ENCODE assay signal across 1 cellular context in the genomic region with DNA sequence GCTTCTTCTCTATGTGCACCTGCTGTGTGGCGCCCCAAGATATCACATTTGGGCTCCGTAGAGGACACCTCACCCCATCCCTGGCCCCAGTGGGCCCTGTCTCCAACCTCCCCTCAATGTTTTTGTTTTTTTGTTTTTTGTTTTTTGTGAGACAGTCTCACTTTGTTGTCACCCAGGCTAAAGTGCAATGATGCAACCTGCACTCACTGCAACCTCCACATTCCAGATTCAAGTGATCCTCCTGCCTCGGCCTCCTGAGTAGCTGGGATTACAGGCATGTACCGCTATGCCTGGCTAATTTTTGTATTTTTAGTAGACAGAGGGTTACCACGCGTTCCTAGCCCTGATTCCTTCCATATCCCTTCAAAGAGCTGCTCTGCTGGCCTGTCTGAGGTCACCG.
TF ChIP-seq lines count a peak whose summit lies in the region.

No MANE protein-coding gene starts in this region.

TF ChIP-seq in GM23338, 12 proteins besides CTCF, POLR2A, EP300 and RAD21:
- TF ChIP-seq ZNF331 (CRISPR knock-in tag; IDR thresholded peaks at IDR 0.05; ENCODE audit: low read depth), result no peak
- TF ChIP-seq, protein P1, sequence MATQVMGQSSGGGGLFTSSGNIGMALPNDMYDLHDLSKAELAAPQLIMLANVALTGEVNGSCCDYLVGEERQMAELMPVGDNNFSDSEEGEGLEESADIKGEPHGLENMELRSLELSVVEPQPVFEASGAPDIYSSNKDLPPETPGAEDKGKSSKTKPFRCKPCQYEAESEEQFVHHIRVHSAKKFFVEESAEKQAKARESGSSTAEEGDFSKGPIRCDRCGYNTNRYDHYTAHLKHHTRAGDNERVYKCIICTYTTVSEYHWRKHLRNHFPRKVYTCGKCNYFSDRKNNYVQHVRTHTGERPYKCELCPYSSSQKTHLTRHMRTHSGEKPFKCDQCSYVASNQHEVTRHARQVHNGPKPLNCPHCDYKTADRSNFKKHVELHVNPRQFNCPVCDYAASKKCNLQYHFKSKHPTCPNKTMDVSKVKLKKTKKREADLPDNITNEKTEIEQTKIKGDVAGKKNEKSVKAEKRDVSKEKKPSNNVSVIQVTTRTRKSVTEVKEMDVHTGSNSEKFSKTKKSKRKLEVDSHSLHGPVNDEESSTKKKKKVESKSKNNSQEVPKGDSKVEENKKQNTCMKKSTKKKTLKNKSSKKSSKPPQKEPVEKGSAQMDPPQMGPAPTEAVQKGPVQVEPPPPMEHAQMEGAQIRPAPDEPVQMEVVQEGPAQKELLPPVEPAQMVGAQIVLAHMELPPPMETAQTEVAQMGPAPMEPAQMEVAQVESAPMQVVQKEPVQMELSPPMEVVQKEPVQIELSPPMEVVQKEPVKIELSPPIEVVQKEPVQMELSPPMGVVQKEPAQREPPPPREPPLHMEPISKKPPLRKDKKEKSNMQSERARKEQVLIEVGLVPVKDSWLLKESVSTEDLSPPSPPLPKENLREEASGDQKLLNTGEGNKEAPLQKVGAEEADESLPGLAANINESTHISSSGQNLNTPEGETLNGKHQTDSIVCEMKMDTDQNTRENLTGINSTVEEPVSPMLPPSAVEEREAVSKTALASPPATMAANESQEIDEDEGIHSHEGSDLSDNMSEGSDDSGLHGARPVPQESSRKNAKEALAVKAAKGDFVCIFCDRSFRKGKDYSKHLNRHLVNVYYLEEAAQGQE (IDR thresholded peaks at IDR 0.05; ENCODE audit: unreplicated experiment), result no peak
- no peak for TF ChIP-seq STAT1 (IDR thresholded peaks at IDR 0.05; ENCODE audit: unreplicated experiment)
- TF ChIP-seq ZNF114 (CRISPR knock-in tag; IDR thresholded peaks at IDR 0.05), result no peak
- no peak for TF ChIP-seq CREB1 (CRISPR knock-in tag; IDR thresholded peaks at IDR 0.05; ENCODE audit: low read depth)
- TF ChIP-seq EZH2 (IDR thresholded peaks at IDR 0.05; ENCODE audit: low read depth, unreplicated experiment), result no peak
- no peak for TF ChIP-seq EZH2phosphoT487 (IDR thresholded peaks at IDR 0.05; ENCODE audit: unreplicated experiment)
- TF ChIP-seq NANOG (IDR thresholded peaks at IDR 0.05; ENCODE audit: borderline replicate concordance), result no peak
- TF ChIP-seq, protein P2, sequence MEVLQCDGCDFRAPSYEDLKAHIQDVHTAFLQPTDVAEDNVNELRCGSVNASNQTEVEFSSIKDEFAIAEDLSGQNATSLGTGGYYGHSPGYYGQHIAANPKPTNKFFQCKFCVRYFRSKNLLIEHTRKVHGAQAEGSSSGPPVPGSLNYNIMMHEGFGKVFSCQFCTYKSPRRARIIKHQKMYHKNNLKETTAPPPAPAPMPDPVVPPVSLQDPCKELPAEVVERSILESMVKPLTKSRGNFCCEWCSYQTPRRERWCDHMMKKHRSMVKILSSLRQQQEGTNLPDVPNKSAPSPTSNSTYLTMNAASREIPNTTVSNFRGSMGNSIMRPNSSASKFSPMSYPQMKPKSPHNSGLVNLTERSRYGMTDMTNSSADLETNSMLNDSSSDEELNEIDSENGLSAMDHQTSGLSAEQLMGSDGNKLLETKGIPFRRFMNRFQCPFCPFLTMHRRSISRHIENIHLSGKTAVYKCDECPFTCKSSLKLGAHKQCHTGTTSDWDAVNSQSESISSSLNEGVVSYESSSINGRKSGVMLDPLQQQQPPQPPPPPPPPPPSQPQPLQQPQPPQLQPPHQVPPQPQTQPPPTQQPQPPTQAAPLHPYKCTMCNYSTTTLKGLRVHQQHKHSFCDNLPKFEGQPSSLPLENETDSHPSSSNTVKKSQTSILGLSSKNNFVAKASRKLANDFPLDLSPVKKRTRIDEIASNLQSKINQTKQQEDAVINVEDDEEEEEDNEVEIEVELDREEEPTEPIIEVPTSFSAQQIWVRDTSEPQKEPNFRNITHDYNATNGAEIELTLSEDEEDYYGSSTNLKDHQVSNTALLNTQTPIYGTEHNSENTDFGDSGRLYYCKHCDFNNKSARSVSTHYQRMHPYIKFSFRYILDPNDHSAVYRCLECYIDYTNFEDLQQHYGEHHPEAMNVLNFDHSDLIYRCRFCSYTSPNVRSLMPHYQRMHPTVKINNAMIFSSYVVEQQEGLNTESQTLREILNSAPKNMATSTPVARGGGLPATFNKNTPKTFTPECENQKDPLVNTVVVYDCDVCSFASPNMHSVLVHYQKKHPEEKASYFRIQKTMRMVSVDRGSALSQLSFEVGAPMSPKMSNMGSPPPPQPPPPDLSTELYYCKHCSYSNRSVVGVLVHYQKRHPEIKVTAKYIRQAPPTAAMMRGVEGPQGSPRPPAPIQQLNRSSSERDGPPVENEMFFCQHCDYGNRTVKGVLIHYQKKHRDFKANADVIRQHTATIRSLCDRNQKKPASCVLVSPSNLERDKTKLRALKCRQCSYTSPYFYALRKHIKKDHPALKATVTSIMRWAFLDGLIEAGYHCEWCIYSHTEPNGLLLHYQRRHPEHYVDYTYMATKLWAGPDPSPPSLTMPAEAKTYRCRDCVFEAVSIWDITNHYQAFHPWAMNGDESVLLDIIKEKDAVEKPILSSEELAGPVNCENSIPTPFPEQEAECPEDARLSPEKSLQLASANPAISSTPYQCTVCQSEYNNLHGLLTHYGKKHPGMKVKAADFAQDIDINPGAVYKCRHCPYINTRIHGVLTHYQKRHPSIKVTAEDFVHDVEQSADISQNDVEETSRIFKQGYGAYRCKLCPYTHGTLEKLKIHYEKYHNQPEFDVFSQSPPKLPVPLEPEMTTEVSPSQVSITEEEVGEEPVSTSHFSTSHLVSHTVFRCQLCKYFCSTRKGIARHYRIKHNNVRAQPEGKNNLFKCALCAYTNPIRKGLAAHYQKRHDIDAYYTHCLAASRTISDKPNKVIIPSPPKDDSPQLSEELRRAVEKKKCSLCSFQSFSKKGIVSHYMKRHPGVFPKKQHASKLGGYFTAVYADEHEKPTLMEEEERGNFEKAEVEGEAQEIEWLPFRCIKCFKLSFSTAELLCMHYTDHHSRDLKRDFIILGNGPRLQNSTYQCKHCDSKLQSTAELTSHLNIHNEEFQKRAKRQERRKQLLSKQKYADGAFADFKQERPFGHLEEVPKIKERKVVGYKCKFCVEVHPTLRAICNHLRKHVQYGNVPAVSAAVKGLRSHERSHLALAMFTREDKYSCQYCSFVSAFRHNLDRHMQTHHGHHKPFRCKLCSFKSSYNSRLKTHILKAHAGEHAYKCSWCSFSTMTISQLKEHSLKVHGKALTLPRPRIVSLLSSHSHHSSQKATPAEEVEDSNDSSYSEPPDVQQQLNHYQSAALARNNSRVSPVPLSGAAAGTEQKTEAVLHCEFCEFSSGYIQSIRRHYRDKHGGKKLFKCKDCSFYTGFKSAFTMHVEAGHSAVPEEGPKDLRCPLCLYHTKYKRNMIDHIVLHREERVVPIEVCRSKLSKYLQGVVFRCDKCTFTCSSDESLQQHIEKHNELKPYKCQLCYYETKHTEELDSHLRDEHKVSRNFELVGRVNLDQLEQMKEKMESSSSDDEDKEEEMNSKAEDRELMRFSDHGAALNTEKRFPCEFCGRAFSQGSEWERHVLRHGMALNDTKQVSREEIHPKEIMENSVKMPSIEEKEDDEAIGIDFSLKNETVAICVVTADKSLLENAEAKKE (CRISPR knock-in tag; IDR thresholded peaks at IDR 0.05), result no peak
- TF ChIP-seq POLR2AphosphoS5 (IDR thresholded peaks at IDR 0.05; ENCODE audit: low read depth), result no peak
- TF ChIP-seq JUNB (IDR thresholded peaks at IDR 0.05; ENCODE audit: unreplicated experiment), result no peak
- TF ChIP-seq, protein P3, sequence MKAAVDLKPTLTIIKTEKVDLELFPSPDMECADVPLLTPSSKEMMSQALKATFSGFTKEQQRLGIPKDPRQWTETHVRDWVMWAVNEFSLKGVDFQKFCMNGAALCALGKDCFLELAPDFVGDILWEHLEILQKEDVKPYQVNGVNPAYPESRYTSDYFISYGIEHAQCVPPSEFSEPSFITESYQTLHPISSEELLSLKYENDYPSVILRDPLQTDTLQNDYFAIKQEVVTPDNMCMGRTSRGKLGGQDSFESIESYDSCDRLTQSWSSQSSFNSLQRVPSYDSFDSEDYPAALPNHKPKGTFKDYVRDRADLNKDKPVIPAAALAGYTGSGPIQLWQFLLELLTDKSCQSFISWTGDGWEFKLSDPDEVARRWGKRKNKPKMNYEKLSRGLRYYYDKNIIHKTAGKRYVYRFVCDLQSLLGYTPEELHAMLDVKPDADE (IDR thresholded peaks at IDR 0.05), result no peak
